Comparison of ENCODE assay signal across 8 cellular contexts in the genomic region with DNA sequence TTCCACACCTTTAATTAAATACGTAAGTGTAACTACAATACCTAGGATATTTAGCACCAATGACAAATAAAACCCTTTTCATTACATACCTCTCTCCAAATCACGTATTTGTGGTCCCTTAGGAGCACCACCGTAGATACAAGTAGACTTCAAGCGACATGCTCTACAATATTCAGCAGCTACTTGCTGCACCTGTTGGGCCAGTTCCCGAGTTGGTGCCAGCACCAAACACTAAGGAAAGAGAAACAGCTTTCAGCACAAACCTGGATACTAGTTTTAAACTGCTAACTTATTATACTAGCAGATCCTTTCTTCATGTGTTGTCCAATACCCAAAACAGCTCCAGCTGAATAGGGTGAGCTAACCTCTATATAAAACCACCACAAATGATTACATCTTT. TPM values are rescaled to one million over a fixed set of nuclear protein-coding genes. Genes with fewer than 3 reads are reported as not detected.
DNase-seq lines count a peak whose midpoint lies in the region; ATAC-seq and TF ChIP-seq lines count a peak whose summit lies in the region.
"Had no signal": no experiment of that assay in that cellular context is flagged by ENCODE, and none has a peak within 500 bp of the region (broad histone marks: within the 10 kb centered on the region; RNA-seq: fewer than 3 reads in every experiment).

No MANE protein-coding gene starts in this region.

- dilution Hi-C loops in IMR-90 (cut with HindIII; ENCODE audit: low sequenced_read_pairs, unreplicated experiment): no loop called here

- H3K4ac ChIP-seq in IMR-90 (ENCODE audit: low read depth, low read length): no peak overlapping the region

- 93% methylated on average over 4 of the region's 5 CpGs; no CpG with 5 or more reads in 1 of the 2 experiments for WGBS in IMR-90 (ENCODE audit: extremely low coverage in 2 of 2, insufficient read length in 1 of 2), 2 experiments

- H3K9me3 ChIP-seq in IMR-90 (ENCODE audit: control insufficient read depth, insufficient read depth, low read length) (no peaks in the 10 kb centered on the region), osteoblast (ENCODE audit: low read depth, low read length) (no peaks in the 10 kb centered on the region)

- H3K4me1 Mint-ChIP-seq in brain: peaks cover 73% of the 10 kb centered on the region

- H3K36me3 ChIP-seq in IMR-90 (ENCODE audit: control insufficient read depth, insufficient read depth, low read length) (peaks cover 50% of the 10 kb centered on the region), osteoblast (ENCODE audit: insufficient read depth, low read length) (peaks cover 68% of the 10 kb centered on the region)

- H3K27ac ChIP-seq in IMR-90 (ENCODE audit: insufficient read depth, low read length) (no peak overlapping the region), osteoblast (ENCODE audit: low read depth, low read length) (peak overlapping the region; percentile 99)

- in situ Hi-C loops in IMR-90 (cut with MboI; ENCODE audit: low sequenced_read_pairs): no loop called here

- no peak overlapping the region for H2BK20ac ChIP-seq in IMR-90 (ENCODE audit: low read depth, low read length)

- H3K27me3 ChIP-seq in IMR-90 (ENCODE audit: control insufficient read depth, insufficient read depth, low read length) (no peaks in the 10 kb centered on the region), osteoblast (ENCODE audit: insufficient read depth, low read length) (no peaks in the 10 kb centered on the region)

- H2AFZ ChIP-seq in IMR-90 (replicated peaks; ENCODE audit: low read length, poor library complexity) (no peak overlapping the region), osteoblast (ENCODE audit: low read length) (no peak overlapping the region)

- H2BK120ac ChIP-seq in IMR-90 (ENCODE audit: low read depth, low read length): no peak overlapping the region

- peak overlapping the region; percentile 93 to 100 (median 99) for H3K4me3 Mint-ChIP-seq in brain

- H3K36me3 Mint-ChIP-seq in brain: peaks cover 74% of the 10 kb centered on the region

- H4K5ac ChIP-seq in IMR-90 (ENCODE audit: low read depth, low read length): no peak overlapping the region

- no peak overlapping the region for H3K23ac ChIP-seq in IMR-90 (ENCODE audit: low read depth, low read length)

- peaks cover 31% of the 10 kb centered on the region for H3K27me3 Mint-ChIP-seq in brain

- no peak overlapping the region for H2BK15ac ChIP-seq in IMR-90 (ENCODE audit: low read depth, low read length)

- POLR2A ChIA-PET in IMR-90 (lab: Charles Lee; ENCODE audit: unreplicated experiment): no interaction called here

- H3K79me1 ChIP-seq in IMR-90 (ENCODE audit: low read depth in 1 of 2, low read length in 2 of 2): peaks cover 22 to 60% of the 10 kb centered on the region in 2 experiments

- no peak overlapping the region for H3K14ac ChIP-seq in IMR-90 (replicated peaks; ENCODE audit: low read depth, low read length)

- TF ChIP-seq CTCF in IMR-90 (conservative IDR thresholded peaks at IDR 0.05; ENCODE audit: low read depth, low read length) (no peak), brain (conservative IDR thresholded peaks at IDR 0.05) (no peak), osteoblast (IDR thresholded peaks at IDR 0.05; ENCODE audit: extremely low read depth, low read depth, low read length) (no peak)

- no peak overlapping the region for H3K4me3 ChIP-seq in IMR-90 (ENCODE audit: insufficient read depth, low read depth, low read length)
- H3K4me3 ChIP-seq in osteoblast (ENCODE audit: insufficient read depth, low read length): peak overlapping the region; percentile 98

- TF ChIP-seq RAD21 in IMR-90 (IDR thresholded peaks at IDR 0.05; ENCODE audit: low read length): no peak

- peaks cover 89% of the 10 kb centered on the region for H4K20me1 ChIP-seq in IMR-90 (ENCODE audit: insufficient read depth, low read length)
- H4K20me1 ChIP-seq in osteoblast (ENCODE audit: insufficient read depth, low read length): peaks cover 78% of the 10 kb centered on the region

- ATAC-seq in IMR-90 (ENCODE audit: low read depth): no peak

- no peak overlapping the region for H3K18ac ChIP-seq in IMR-90 (ENCODE audit: low read depth, low read length)

- H3K9me3 Mint-ChIP-seq in brain: peaks cover 0 to 3% (median 0%) of the 10 kb centered on the region in 5 experiments

- H3K4me1 ChIP-seq in IMR-90 (ENCODE audit: control insufficient read depth, insufficient read depth, low read length): peaks cover 2% of the 10 kb centered on the region; the same call in 1 of the 2 replicates
- peaks cover 60% of the 10 kb centered on the region for H3K4me1 ChIP-seq in osteoblast (ENCODE audit: insufficient read depth, low read length)

- no peak overlapping the region for H2BK5ac ChIP-seq in IMR-90 (ENCODE audit: low read depth, low read length, poor library complexity, severe bottlenecking)

- TSS peak; percentile 30 for BruUV-seq in IMR-90 (replicated peaks; lab: Mats Ljungman, UMichigan)

- H3K27ac Mint-ChIP-seq in brain: peak overlapping the region in 3 of 5 experiments; percentile 74 to 100 (median 74)

- no peak overlapping the region for H4K91ac ChIP-seq in IMR-90 (ENCODE audit: insufficient read depth, low read depth, low read length)

- no peak overlapping the region for H3K56ac ChIP-seq in IMR-90 (ENCODE audit: extremely low read depth, insufficient read depth, low read length)

- H3K9ac ChIP-seq in IMR-90 (ENCODE audit: low read depth, low read length): no peak overlapping the region

- CTCF ChIA-PET in IMR-90 (lab: Yijun Ruan, JAX): interaction anchor here (1.0 to 1.5 kb wide), 2 partner anchors 12 to 199 kb away, joined by 4 to 7 read pairs; no protein-coding TSS in a partner anchor

- H2AK9ac ChIP-seq in IMR-90 (replicated peaks; ENCODE audit: low read depth, low read length, poor library complexity): no peak overlapping the region

- H3K79me2 ChIP-seq in osteoblast (ENCODE audit: insufficient read depth, low read length): peaks cover 79% of the 10 kb centered on the region

- TF ChIP-seq POLR2A in IMR-90 (IDR thresholded peaks at IDR 0.05; ENCODE audit: low read depth, low read length): no peak

- H2AK5ac ChIP-seq in IMR-90 (ENCODE audit: low read depth, low read length): no peak overlapping the region

- no peak for DNase-seq in IMR-90
- no peak for DNase-seq in osteoblast (ENCODE audit: insufficient read length, low spot score, missing footprints)
- no peak for DNase-seq in NK-92 (lab: John Stamatoyannopoulos, UW; ENCODE audit: unreplicated experiment)
- DNase-seq in stimulated activated CD4-positive, alpha-beta T cell treated with anti-CD3 and anti-CD28 coated beads, Interleukin-2, amount 100 ng/mL, for 24 hours: no peak
- DNase-seq in NK-92 treated with Interleukin-12 subunit alpha and Interleukin-12 subunit beta, amount 100 ng/mL, for 24 hours (lab: John Stamatoyannopoulos, UW): no peak
- DNase-seq: activated CD4-positive, alpha-beta T cell treated with anti-CD3 and anti-CD28 coated beads for 4 hours; NCI-H2107 had no signal

- peak overlapping the region; percentile 26; the same call in 1 of the 2 replicates for H3K4me2 ChIP-seq in IMR-90 (ENCODE audit: low read depth, low read length)
- H3K4me2 ChIP-seq in osteoblast (ENCODE audit: insufficient read depth, low read length): peak overlapping the region; percentile 83

- peaks cover 3% of the 10 kb centered on the region; the same call in 1 of the 2 replicates for H3K9me1 ChIP-seq in IMR-90 (ENCODE audit: insufficient read depth, low read length)

- no peak overlapping the region for H4K8ac ChIP-seq in IMR-90 (ENCODE audit: low read depth in 2 of 2, low read length in 2 of 2)

- intact Hi-C loops in IMR-90 (cut with micrococcal nuclease): no loop called here

TF ChIP-seq in IMR-90, 13 proteins besides CTCF, POLR2A, EP300 and RAD21:
- TF ChIP-seq MXI1 (IDR thresholded peaks at IDR 0.05; ENCODE audit: borderline replicate concordance, low read depth, low read length) (no peak), CEBPB (IDR thresholded peaks at IDR 0.05; ENCODE audit: low read depth, low read length) (0 out of 2 replicates have a peak, but pooled peaks have one; percentile 4)

RNA-seq across cellular contexts. Expression of a gene that starts 2.7 kb away (rescaled TPM):
- total RNA-seq in IMR-90 (2012; rRNA removed) (253 and 330 TPM in 2 replicates), osteoblast (291 and 309 TPM in 2 replicates)
- polyA plus RNA-seq in IMR-90 (2012; rRNA removed) (781 and 848 TPM in 2 replicates), brain (ENCODE audit: insufficient read depth, low read depth, low replicate concordance) (371 TPM)
- 975 and 1,133 TPM in 2 replicates for polyA plus RNA-seq in IMR-90 (2012; cell fraction: cytosol; rRNA removed)
- polyA plus RNA-seq in IMR-90 (2012; cell fraction: nucleus; rRNA removed; ENCODE audit: low replicate concordance): 2,426 and 5,868 TPM in 2 replicates

RNA-seq across cellular contexts. Expression of a gene that starts 3.4 kb away (rescaled TPM):
- total RNA-seq in IMR-90 (2012; rRNA removed) (6.1 and 13.3 TPM in 2 replicates), osteoblast (47.4 and 48.9 TPM in 2 replicates)
- polyA plus RNA-seq in IMR-90 (2012; rRNA removed) (12.4 and 13.6 TPM in 2 replicates), brain (ENCODE audit: insufficient read depth, low read depth, low replicate concordance) (12.4 TPM)
- 1.8 and 2.2 TPM in 2 replicates for polyA plus RNA-seq in IMR-90 (2012; cell fraction: cytosol; rRNA removed)
- 8.1 and 70.7 TPM in 2 replicates for polyA plus RNA-seq in IMR-90 (2012; cell fraction: nucleus; rRNA removed; ENCODE audit: low replicate concordance)

RNA-seq across cellular contexts. Expression of a gene that starts 6.5 kb away (rescaled TPM):
- total RNA-seq in IMR-90 (2012; rRNA removed) (7.0 and 9.2 TPM in 2 replicates), osteoblast (7.2 and 7.7 TPM in 2 replicates)
- polyA plus RNA-seq in IMR-90 (2012; rRNA removed) (6.6 and 7.7 TPM in 2 replicates), brain (ENCODE audit: insufficient read depth, low read depth, low replicate concordance) (4.6 TPM)
- polyA plus RNA-seq in IMR-90 (2012; cell fraction: cytosol; rRNA removed): 1.7 and 3.1 TPM in 2 replicates
- 5.9 and 26.6 TPM in 2 replicates for polyA plus RNA-seq in IMR-90 (2012; cell fraction: nucleus; rRNA removed; ENCODE audit: low replicate concordance)

RNA-seq across cellular contexts. Expression of a gene that starts 54.4 kb away (rescaled TPM):
- total RNA-seq in IMR-90 (2012; rRNA removed) (0.36 and 0.56 TPM in 2 replicates), osteoblast (12.3 and 27.7 TPM in 2 replicates)
- polyA plus RNA-seq in IMR-90 (2012; rRNA removed) (0.23 and 0.44 TPM in 2 replicates), brain (ENCODE audit: insufficient read depth, low read depth, low replicate concordance) (0.90 TPM)
- polyA plus RNA-seq in IMR-90 (2012; cell fraction: cytosol; rRNA removed): 0.05 and 1.2 TPM in 2 replicates
- polyA plus RNA-seq in IMR-90 (2012; cell fraction: nucleus; rRNA removed; ENCODE audit: low replicate concordance): 0.18 and 0.78 TPM in 2 replicates
